8 cellular contexts compared by ENCODE assay signal in the genomic region with DNA sequence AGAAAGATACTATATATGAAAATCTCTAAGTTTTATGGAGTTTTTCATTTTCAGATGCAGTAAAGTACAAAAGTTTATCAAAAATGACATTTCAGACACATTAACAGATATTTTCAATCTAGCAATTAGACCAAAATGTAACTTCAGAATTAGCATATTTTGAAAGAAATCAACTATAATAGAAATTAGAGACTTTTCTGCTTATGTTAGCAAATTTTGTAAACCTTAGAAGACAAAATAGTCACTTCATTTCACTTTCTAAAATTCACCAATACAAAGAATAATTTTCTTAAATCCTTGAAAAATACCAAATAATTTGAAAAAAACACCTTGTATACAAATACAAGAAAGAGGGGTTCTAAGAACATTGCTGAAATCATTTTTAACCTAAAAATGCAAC.
"Had no signal": no experiment of that assay in that cellular context is flagged by ENCODE, and none has a peak within 500 bp of the region (broad histone marks: within the 10 kb centered on the region; RNA-seq: fewer than 3 reads in every experiment).

No MANE protein-coding gene starts in this region.

- H3K4me1 ChIP-seq: HAP-1 had no signal

- H3K27ac ChIP-seq: GM23248, HL-60 had no signal

- DNase-seq: GM23248, GOT3, H7, HFFc6, KG1 had no signal

- H3K9ac ChIP-seq: GM23248 had no signal

- H3K4me3 ChIP-seq: GM23248, HAP-1 had no signal

- H3K36me3 ChIP-seq: HAP-1 had no signal

- ATAC-seq: HCT116 had no signal

- H3K9me3 ChIP-seq: HAP-1 had no signal

- H2AFZ ChIP-seq: GM23248 had no signal
